Comparison of ENCODE assay signal across 21 cellular contexts in genomic region chr1:173453982-173454381, GRCh38. TPM values are rescaled to one million over a fixed set of nuclear protein-coding genes. Genes with fewer than 3 reads are reported as not detected.
DNase-seq lines count a peak whose midpoint lies in the region; ATAC-seq and TF ChIP-seq lines count a peak whose summit lies in the region.
"Had no signal": no experiment of that assay in that cellular context is flagged by ENCODE, and none has a peak within 500 bp of the region (broad histone marks: within the 10 kb centered on the region; RNA-seq: fewer than 3 reads in every experiment).

No MANE protein-coding gene starts in this region.

- H2BK5ac ChIP-seq in H9 (ENCODE audit: insufficient read length, low read length): no peak overlapping the region

- no peak overlapping the region for H3K18ac ChIP-seq in H9 (ENCODE audit: insufficient read length, low read depth, low read length)

- no peak overlapping the region for H2AK5ac ChIP-seq in H9 (ENCODE audit: insufficient read length, low read length)

- intact Hi-C loops in activated naive CD4-positive, alpha-beta T cell treated with anti-CD3 and anti-CD28 coated beads for 36 hours (cut with micrococcal nuclease): no loop called here

- H3K4me3 ChIP-seq in fibroblast of the aortic adventitia (ENCODE audit: low read depth, low read length): no peak overlapping the region
- H3K4me3 ChIP-seq: spleen had no signal

- ATAC-seq in WTC11 (no peak), GM18505 (IDR thresholded peaks at IDR 0.05; ENCODE audit: unreplicated experiment) (no peak)
- ATAC-seq: activated CD4-positive, CD25-positive, alpha-beta regulatory T cell treated with anti-CD3 and anti-CD28 coated beads, Interleukin-2, amount 50 U/mL, for 24 hours; HCT116; natural killer cell had no signal

- H3K79me1 ChIP-seq in H9 (ENCODE audit: insufficient read depth, low read depth, low read length, poor library complexity, severe bottlenecking): no peaks in the 10 kb centered on the region

- H3K23ac ChIP-seq in H9 (ENCODE audit: insufficient read length, low read depth, low read length): no peak overlapping the region

- no peak overlapping the region for H4K5ac ChIP-seq in H9 (ENCODE audit: insufficient read length, low read depth, low read length)

- TF ChIP-seq POLR2A in GM18505 (IDR thresholded peaks at IDR 0.05; ENCODE audit: borderline replicate concordance, extremely low read depth, insufficient read depth, insufficient read length): no peak

- TF ChIP-seq CTCF in H9 (conservative IDR thresholded peaks at IDR 0.05): no peak
- TF ChIP-seq CTCF in WTC11 (IDR thresholded peaks at IDR 0.05): no peak
- TF ChIP-seq CTCF in fibroblast of the aortic adventitia (IDR thresholded peaks at IDR 0.05; ENCODE audit: insufficient read depth, low read length): no peak
- no peak for TF ChIP-seq CTCF in type B pancreatic cell (conservative IDR thresholded peaks at IDR 0.05)

- CTCF ChIA-PET in WTC11 (lab: Charles Lee): interaction anchor here (0.6 to 1.1 kb wide), 2 partner anchors 24 to 646 kb away, joined by 3 to 4 read pairs; no protein-coding TSS in a partner anchor
- CTCF ChIA-PET in activated naive CD4-positive, alpha-beta T cell treated with anti-CD3 and anti-CD28 coated beads for 36 hours (lab: Charles Lee): no interaction called here

- H3K4me1 Mint-ChIP-seq in H9 (peaks cover 10 to 41% of the 10 kb centered on the region in 2 experiments), WTC11 (peaks cover 48% of the 10 kb centered on the region), type B pancreatic cell (ENCODE audit: unreplicated experiment) (no peaks in the 10 kb centered on the region)
- peaks cover 20% of the 10 kb centered on the region for H3K4me1 Mint-ChIP-seq in activated naive CD4-positive, alpha-beta T cell treated with anti-CD3 and anti-CD28 coated beads for 36 hours (ENCODE audit: low read depth)

- H3K56ac ChIP-seq in H9 (ENCODE audit: insufficient read length, low read depth, low read length): no peak overlapping the region

- H3K9ac ChIP-seq in H9 (ENCODE audit: extremely low read depth, insufficient read length, low read length): no peak overlapping the region

- no peaks in the 10 kb centered on the region for H3K23me2 ChIP-seq in H9 (ENCODE audit: insufficient read length, low read depth, low read length, poor library complexity, severe bottlenecking)

- no peak overlapping the region for H3K14ac ChIP-seq in H9 (ENCODE audit: insufficient read depth, low read length)

- no peaks in the 10 kb centered on the region for H3K9me3 ChIP-seq in H9 (ENCODE audit: control insufficient read depth, low read depth, low read length)
- H3K9me3 ChIP-seq: spleen had no signal

- H3K4me3 Mint-ChIP-seq in H9: no peak overlapping the region
- H3K4me3 Mint-ChIP-seq in WTC11: no peak overlapping the region
- H3K4me3 Mint-ChIP-seq in type B pancreatic cell: no peak overlapping the region
- H3K4me3 Mint-ChIP-seq in activated naive CD4-positive, alpha-beta T cell treated with anti-CD3 and anti-CD28 coated beads for 36 hours: no peak overlapping the region
- H3K4me3 Mint-ChIP-seq: CD14-positive monocyte, natural killer cell had no signal

- H2BK12ac ChIP-seq in H9 (ENCODE audit: insufficient read length, low read depth, low read length): no peak overlapping the region

- no peak overlapping the region for H4K91ac ChIP-seq in H9 (ENCODE audit: insufficient read length, low read depth, low read length)

- POLR2A ChIA-PET in WTC11 (lab: Charles Lee): no interaction called here

- DNase-seq in H9 (no peak), WTC11 (ENCODE audit: low spot score) (no peak), fibroblast of the aortic adventitia (ENCODE audit: low read depth) (peak; percentile 47), type B pancreatic cell (ENCODE audit: extremely low spot score, unreplicated experiment) (no peak), KG1 (lab: John Stamatoyannopoulos, UW) (no peak)
- no peak for DNase-seq in activated naive CD4-positive, alpha-beta T cell treated with anti-CD3 and anti-CD28 coated beads for 36 hours
- DNase-seq: activated effector memory CD4-positive, alpha-beta T cell treated with anti-CD3 and anti-CD28 coated beads, Interleukin-2, amount 50 U/mL, for 16 hours; anterior cingulate cortex; cortex of kidney; DMS53; natural killer cell; NCI-H2029; NCI-H524; SHP77; spleen had no signal

- H3K4ac ChIP-seq in H9 (ENCODE audit: low read depth, low read length): no peak overlapping the region

- H4K20me1 ChIP-seq in H9 (ENCODE audit: control insufficient read depth, insufficient read depth, insufficient read length): no peaks in the 10 kb centered on the region

- peak overlapping the region; percentile 40 to 97 (median 86); a peak in 4 of 7 replicates for H3K27ac Mint-ChIP-seq in H9
- H3K27ac Mint-ChIP-seq in WTC11: peak overlapping the region; percentile 73
- H3K27ac Mint-ChIP-seq in type B pancreatic cell: peak overlapping the region; percentile 70
- no peak overlapping the region for H3K27ac Mint-ChIP-seq in activated naive CD4-positive, alpha-beta T cell treated with anti-CD3 and anti-CD28 coated beads for 36 hours
- H3K27ac Mint-ChIP-seq: CD14-positive monocyte, progenitor cell of endocrine pancreas had no signal

- H3K27me3 ChIP-seq in H9 (ENCODE audit: insufficient read depth, low read length): no peaks in the 10 kb centered on the region
- H3K27me3 ChIP-seq: spleen had no signal

- H3K27me3 Mint-ChIP-seq in H9 (ENCODE audit: low read depth) (no peaks in the 10 kb centered on the region), WTC11 (ENCODE audit: low read depth) (no peaks in the 10 kb centered on the region), type B pancreatic cell (no peaks in the 10 kb centered on the region)
- no peaks in the 10 kb centered on the region for H3K27me3 Mint-ChIP-seq in activated naive CD4-positive, alpha-beta T cell treated with anti-CD3 and anti-CD28 coated beads for 36 hours (ENCODE audit: low read depth)
- H3K27me3 Mint-ChIP-seq: progenitor cell of endocrine pancreas had no signal

- H2BK15ac ChIP-seq in H9 (ENCODE audit: low read depth, low read length): no peak overlapping the region

- H3T11ph ChIP-seq in H9 (ENCODE audit: low read length): no peak overlapping the region

- H3K27ac ChIP-seq in H9 (ENCODE audit: insufficient read length, low read depth, low read length): no peak overlapping the region
- H3K27ac ChIP-seq: epithelial cell of prostate, spleen had no signal

- no peaks in the 10 kb centered on the region for H3K4me1 ChIP-seq in H9 (ENCODE audit: insufficient read depth, low read length)

- no peak overlapping the region for H2BK20ac ChIP-seq in H9 (ENCODE audit: low read depth, low read length, poor library complexity, severe bottlenecking)

- no peak overlapping the region for H2AFZ ChIP-seq in H9 (ENCODE audit: low read length)

- no peak overlapping the region for H2BK120ac ChIP-seq in H9 (ENCODE audit: low read depth, low read length, poor library complexity, severe bottlenecking)

- H3K4me2 ChIP-seq in H9 (ENCODE audit: insufficient read depth, insufficient read length, low read length): no peak overlapping the region

- no peaks in the 10 kb centered on the region for H3K79me2 ChIP-seq in H9 (ENCODE audit: insufficient read depth, low read length)

- H3K9me3 Mint-ChIP-seq in H9 (peaks cover 0 to 3% of the 10 kb centered on the region in 2 experiments; a peak in 2 of 5 replicates), WTC11 (peaks cover 13% of the 10 kb centered on the region; the same call in 1 of the 2 replicates), type B pancreatic cell (no peaks in the 10 kb centered on the region)
- H3K9me3 Mint-ChIP-seq in activated naive CD4-positive, alpha-beta T cell treated with anti-CD3 and anti-CD28 coated beads for 36 hours: no peaks in the 10 kb centered on the region
- H3K9me3 Mint-ChIP-seq: natural killer cell had no signal

- no peak overlapping the region for H4K8ac ChIP-seq in H9 (replicated peaks; ENCODE audit: insufficient read length, low read depth, low read length)

- peaks cover 4 to 13% (median 6%) of the 10 kb centered on the region in 3 experiments; a peak in 6 of 7 replicates for H3K36me3 Mint-ChIP-seq in H9 (ENCODE audit: insufficient read depth in 1 of 3, low read depth in 3 of 3)
- H3K36me3 Mint-ChIP-seq in WTC11: peaks cover 40% of the 10 kb centered on the region
- H3K36me3 Mint-ChIP-seq in type B pancreatic cell: peaks cover 7% of the 10 kb centered on the region
- peaks cover 27% of the 10 kb centered on the region for H3K36me3 Mint-ChIP-seq in activated naive CD4-positive, alpha-beta T cell treated with anti-CD3 and anti-CD28 coated beads for 36 hours (ENCODE audit: low read depth)
- H3K36me3 Mint-ChIP-seq: natural killer cell had no signal

TF ChIP-seq in WTC11, 78 proteins besides CTCF, POLR2A, EP300 and RAD21:
- TF ChIP-seq ZNF423 (CRISPR knock-in tag; IDR thresholded peaks at IDR 0.05) (no peak), FOXP4 (CRISPR knock-in tag; IDR thresholded peaks at IDR 0.05) (no peak), IRF1 (CRISPR knock-in tag; IDR thresholded peaks at IDR 0.05) (no peak), EMX1 (CRISPR knock-in tag; IDR thresholded peaks at IDR 0.05) (no peak)

RNA-seq across cellular contexts. Expression of gene PRDX6, which starts 23.2 kb away (rescaled TPM):
- total RNA-seq in H9 (2021) (533 and 541 TPM in 2 replicates), WTC11 (2021) (512 to 538 TPM (median 516 TPM) in 3 replicates), fibroblast of the aortic adventitia (ENCODE audit: low replicate concordance) (185 and 278 TPM in 2 replicates), type B pancreatic cell (ENCODE audit: low replicate concordance) (333 and 411 TPM in 2 replicates)
- total RNA-seq in activated naive CD4-positive, alpha-beta T cell treated with anti-CD3 and anti-CD28 coated beads for 36 hours: 100 to 1,000 TPM; 147 to 150 TPM
